19 cellular contexts compared by ENCODE assay signal in genomic region chr19:43201337-43201801, GRCh38. TPM values are rescaled to one million over a fixed set of nuclear protein-coding genes. Genes with fewer than 3 reads are reported as not detected.
DNase-seq lines count a peak whose midpoint lies in the region; ATAC-seq and TF ChIP-seq lines count a peak whose summit lies in the region.
"Not testable (repeated sequence)": the region's sequence is repeated elsewhere in the genome, so short reads cannot be mapped to it uniquely, and the experiment has no call there.
"Had no signal": no experiment of that assay in that cellular context is flagged by ENCODE, and none has a peak within 500 bp of the region (broad histone marks: within the 10 kb centered on the region; RNA-seq: fewer than 3 reads in every experiment).

No MANE protein-coding gene starts in this region.

- TF ChIP-seq RAD21 in HCT116 (IDR thresholded peaks at IDR 0.05; ENCODE audit: low read depth): not testable (repeated sequence)

- not testable (repeated sequence) for ATAC-seq in HCT116
- peak; percentile 48 for ATAC-seq in foreskin keratinocyte

- not testable (repeated sequence) for H4K20me1 ChIP-seq in HCT116 (ENCODE audit: insufficient read depth)

- peak overlapping the region; percentile 45 for H3K4me2 ChIP-seq in HCT116 (ENCODE audit: low read length)

- BruUV-seq in HCT116 (replicated peaks; lab: Mats Ljungman, UMichigan): not testable (repeated sequence)

- H3K27ac ChIP-seq in HCT116 (ENCODE audit: low read depth, low read length): not testable (repeated sequence)
- H3K27ac ChIP-seq in foreskin keratinocyte: peak overlapping the region; percentile 94

- H3K79me2 ChIP-seq in HCT116 (ENCODE audit: insufficient read depth, low read length): not testable (repeated sequence)

- TF ChIP-seq CTCF in HCT116 (IDR thresholded peaks at IDR 0.05 in 2 of 3, conservative IDR thresholded peaks at IDR 0.05 in 1 of 3; ENCODE audit: borderline replicate concordance in 1 of 3, insufficient read depth in 1 of 3, low read depth in 2 of 3, low read length in 2 of 3); epithelial cell of esophagus (IDR thresholded peaks at IDR 0.05; ENCODE audit: insufficient read depth, low read depth, low read length, missing control alignments); foreskin keratinocyte (conservative IDR thresholded peaks at IDR 0.05); retinal pigment epithelial cell (conservative IDR thresholded peaks at IDR 0.05; ENCODE audit: low read depth, low read length): not testable (repeated sequence)

- H3K27me3 ChIP-seq in HCT116 (ENCODE audit: insufficient read depth, low read length); foreskin keratinocyte: not testable (repeated sequence)

- TF ChIP-seq POLR2A in HCT116 (IDR thresholded peaks at IDR 0.05; ENCODE audit: borderline replicate concordance, extremely low read depth, insufficient read depth, insufficient read length): not testable (repeated sequence)

- H3K9me2 ChIP-seq in HCT116 (ENCODE audit: insufficient read depth): not testable (repeated sequence)

- RAD21 ChIA-PET in HCT116 (lab: Charles Lee; ENCODE audit: low non-redundant PET in 1 of 2, low total read pairs in 2 of 2, uncharacterized antibody in 2 of 2, unreplicated experiment in 2 of 2): not testable (repeated sequence)

- intact Hi-C loops in HCT116 (cut with micrococcal nuclease): not testable (repeated sequence)

- CTCF ChIA-PET in HCT116 (lab: Charles Lee): not testable (repeated sequence)

- not testable (repeated sequence) for H3K9ac ChIP-seq in HCT116 (ENCODE audit: low read length)

- H3K4me3 ChIP-seq in HCT116 (replicated peaks in 1 of 2; ENCODE audit: low read depth in 1 of 2, low read length in 2 of 2); epithelial cell of esophagus (ENCODE audit: low read length); retinal pigment epithelial cell (ENCODE audit: low read length): not testable (repeated sequence)

- peak; percentile 80 for DNase-seq in A172 (ENCODE audit: low spot score)
- DNase-seq in Caki2 (ENCODE audit: low read depth): peak; percentile 77
- DNase-seq in HCT116 (ENCODE audit: low read depth, low spot score): not testable (repeated sequence)
- DNase-seq in RKO (ENCODE audit: low spot score): peak; percentile 1
- DNase-seq in amniotic epithelial cell (ENCODE audit: low read depth): peak; percentile 42
- peak; percentile 77 for DNase-seq in epithelial cell of esophagus (ENCODE audit: low read depth)
- DNase-seq in foreskin keratinocyte: peak; percentile 67 to 92
- peak; percentile 75 for DNase-seq in retinal pigment epithelial cell (ENCODE audit: low read depth)

- not testable (repeated sequence) for H3K36me3 ChIP-seq in HCT116 (ENCODE audit: control insufficient read depth in 1 of 2, insufficient read depth in 2 of 2, low read length in 2 of 2)

- peak overlapping the region; percentile 61 for H2AFZ ChIP-seq in HCT116 (ENCODE audit: low read depth, low read length, poor library complexity, severe bottlenecking)

- not testable (repeated sequence) for H3K9me3 ChIP-seq in HCT116 (ENCODE audit: control insufficient read depth in 1 of 2, insufficient read depth in 1 of 2, low read depth in 1 of 2, low read length in 2 of 2)

- peaks cover 10 to 15% of the 10 kb centered on the region in 2 experiments for H3K4me1 ChIP-seq in HCT116 (ENCODE audit: control insufficient read depth in 1 of 2, insufficient read depth in 2 of 2, low read length in 2 of 2)
- peaks cover 31% of the 10 kb centered on the region for H3K4me1 ChIP-seq in foreskin keratinocyte

- POLR2A ChIA-PET in HCT116 (lab: Charles Lee): not testable (repeated sequence)

- in situ Hi-C loops in Caki2 (cut with HindIII; ENCODE audit: low pct_unique_long_range_greater_than_20kb, low sequenced_read_pairs): not testable (repeated sequence)

RNA-seq across cellular contexts. Expression of gene PSG4, which starts 4.1 kb away (rescaled TPM):
- 75.6 and 84.3 TPM in 2 replicates for total RNA-seq in A172 (2014; rRNA removed; shearing (Covaris generic))
- 1.4 and 2.3 TPM in 2 replicates for total RNA-seq in Caki2 (2014; rRNA removed; shearing (Covaris generic); ENCODE audit: low replicate concordance)
- total RNA-seq in HCT116 (2021; ENCODE audit: unreplicated experiment): not detected
- not detected in 2 replicates for polyA plus RNA-seq in HCT116 (2012)
- 5.7 and 10.1 TPM in 2 replicates for total RNA-seq in foreskin keratinocyte
- 4.4 and 7.3 TPM in 2 replicates for polyA plus RNA-seq in foreskin keratinocyte
- total RNA-seq: activated CD4-positive, alpha-beta T cell treated with anti-CD3 and anti-CD28 coated beads, Interleukin-2, amount 10 ng/mL, durations not matched to agents 7 days and 5 days; CD4-positive, alpha-beta T cell; H1; heart left ventricle; left ventricle myocardium inferior; mucosa of descending colon; neural crest cell; progenitor cell of endocrine pancreas; tibial nerve had no signal
- polyA plus RNA-seq: H1, heart left ventricle had no signal

RNA-seq across cellular contexts. Expression of gene PSG5, which starts 15.0 kb away (rescaled TPM):
- 3.2 and 7.1 TPM in 2 replicates for total RNA-seq in A172 (2014; rRNA removed; shearing (Covaris generic))
- total RNA-seq in Caki2 (2014; rRNA removed; shearing (Covaris generic); ENCODE audit: low replicate concordance): not detected in 2 replicates
- total RNA-seq in HCT116 (2021; ENCODE audit: unreplicated experiment): not detected
- not detected in 2 replicates for polyA plus RNA-seq in HCT116 (2012)
- total RNA-seq in foreskin keratinocyte: 0.41 and 0.46 TPM in 2 replicates
- polyA plus RNA-seq in foreskin keratinocyte: 0.38 and 0.41 TPM in 2 replicates
- total RNA-seq: activated CD4-positive, alpha-beta T cell treated with anti-CD3 and anti-CD28 coated beads, Interleukin-2, amount 10 ng/mL, durations not matched to agents 7 days and 5 days; activated T-helper 17 cell treated with anti-CD3 and anti-CD28 coated beads, Interleukin-2, amount 50 U/mL, for 72 hours; CD4-positive, alpha-beta T cell; endothelial cell of umbilical vein; H1; heart left ventricle; left ventricle myocardium inferior; mucosa of descending colon; neural crest cell; progenitor cell of endocrine pancreas; tibial nerve had no signal
- polyA plus RNA-seq: endothelial cell of umbilical vein, H1, heart left ventricle had no signal
